Comparison of ENCODE assay signal across 15 cellular contexts in genomic region chr9:134617836-134618162, GRCh38. TPM values are rescaled to one million over a fixed set of nuclear protein-coding genes. Genes with fewer than 3 reads are reported as not detected.
DNase-seq lines count a peak whose midpoint lies in the region; ATAC-seq and TF ChIP-seq lines count a peak whose summit lies in the region.
"Had no signal": no experiment of that assay in that cellular context is flagged by ENCODE, and none has a peak within 500 bp of the region (broad histone marks: within the 10 kb centered on the region; RNA-seq: fewer than 3 reads in every experiment).

No MANE protein-coding gene starts in this region.

- H3K79me1 ChIP-seq in IMR-90 (ENCODE audit: low read depth in 1 of 2, low read length in 2 of 2) = no peaks in the 10 kb centered on the region

- ATAC-seq in IMR-90 (ENCODE audit: low read depth) (no peak), lower lobe of right lung (no peak)
- no peak for ATAC-seq in activated CD8-positive, alpha-beta T cell treated with anti-CD3 and anti-CD28 coated beads for 36 hours
- ATAC-seq: K562, PC-3 had no signal

- dilution Hi-C loops in IMR-90 (cut with HindIII; ENCODE audit: low sequenced_read_pairs, unreplicated experiment) = no loop called here

- peak overlapping the region; percentile 68; the same call in 1 of the 2 replicates for H2AK5ac ChIP-seq in IMR-90 (ENCODE audit: low read depth, low read length)

- no peaks in the 10 kb centered on the region for H4K20me1 ChIP-seq in IMR-90 (ENCODE audit: insufficient read depth, low read length)
- no peaks in the 10 kb centered on the region for H4K20me1 ChIP-seq in smooth muscle cell (ENCODE audit: low read depth)

- H2BK120ac ChIP-seq in IMR-90 (ENCODE audit: low read depth, low read length) = no peak overlapping the region

- in situ Hi-C loops in IMR-90 (cut with MboI; ENCODE audit: low sequenced_read_pairs) = no loop called here

- H3K9me1 ChIP-seq in IMR-90 (ENCODE audit: insufficient read depth, low read length) = no peaks in the 10 kb centered on the region

- H3K4me3 ChIP-seq in IMR-90 (ENCODE audit: insufficient read depth, low read depth, low read length) = no peak overlapping the region
- no peak overlapping the region for H3K4me3 ChIP-seq in lower lobe of right lung
- H3K4me3 ChIP-seq in smooth muscle cell = no peak overlapping the region
- no peak overlapping the region for H3K4me3 ChIP-seq in sigmoid colon
- H3K4me3 ChIP-seq: K562 had no signal

- H3K36me3 Mint-ChIP-seq in activated CD4-positive, alpha-beta memory T cell treated with anti-CD3 and anti-CD28 coated beads for 36 hours = no peaks in the 10 kb centered on the region
- no peaks in the 10 kb centered on the region for H3K36me3 Mint-ChIP-seq in activated CD4-positive, alpha-beta memory T cell treated with anti-CD3 and anti-CD28 coated beads, Interleukin-2, amount 10 ng/mL, durations not matched to agents 7 days and 5 days (ENCODE audit: low read depth)
- no peaks in the 10 kb centered on the region for H3K36me3 Mint-ChIP-seq in activated CD8-positive, alpha-beta T cell treated with anti-CD3 and anti-CD28 coated beads for 36 hours (ENCODE audit: low read depth)

- no peaks in the 10 kb centered on the region; the same call in 1 of the 2 replicates for H3K4me1 ChIP-seq in IMR-90 (ENCODE audit: control insufficient read depth, insufficient read depth, low read length)
- no peaks in the 10 kb centered on the region for H3K4me1 ChIP-seq in lower lobe of right lung
- peaks cover 20% of the 10 kb centered on the region for H3K4me1 ChIP-seq in smooth muscle cell (ENCODE audit: low read depth)
- H3K4me1 ChIP-seq in sigmoid colon = peaks cover 0 to 10% (median 4%) of the 10 kb centered on the region in 4 donors
- H3K4me1 ChIP-seq: Caco-2 had no signal

- H3K9ac ChIP-seq in IMR-90 (ENCODE audit: low read depth, low read length) (no peak overlapping the region), smooth muscle cell (ENCODE audit: low read depth) (no peak overlapping the region)

- H3K56ac ChIP-seq in IMR-90 (ENCODE audit: extremely low read depth, insufficient read depth, low read length) = no peak overlapping the region

- POLR2A ChIA-PET in activated CD4-positive, alpha-beta memory T cell treated with anti-CD3 and anti-CD28 coated beads for 36 hours (lab: Charles Lee) = no interaction called here
- POLR2A ChIA-PET in activated CD4-positive, alpha-beta memory T cell treated with anti-CD3 and anti-CD28 coated beads, Interleukin-2, amount 10 ng/mL, durations not matched to agents 7 days and 5 days (lab: Charles Lee) = no interaction called here
- POLR2A ChIA-PET in IMR-90 (lab: Charles Lee; ENCODE audit: unreplicated experiment) = no interaction called here
- POLR2A ChIA-PET in activated CD8-positive, alpha-beta T cell treated with anti-CD3 and anti-CD28 coated beads for 36 hours (lab: Charles Lee) = no interaction called here

- peaks cover 3% of the 10 kb centered on the region for H3K27me3 Mint-ChIP-seq in activated CD4-positive, alpha-beta memory T cell treated with anti-CD3 and anti-CD28 coated beads for 36 hours
- H3K27me3 Mint-ChIP-seq in activated CD4-positive, alpha-beta memory T cell treated with anti-CD3 and anti-CD28 coated beads, Interleukin-2, amount 10 ng/mL, durations not matched to agents 7 days and 5 days = peaks cover 4% of the 10 kb centered on the region
- H3K27me3 Mint-ChIP-seq in activated CD8-positive, alpha-beta T cell treated with anti-CD3 and anti-CD28 coated beads for 36 hours = peaks cover 2% of the 10 kb centered on the region

- no peaks in the 10 kb centered on the region; the same call in 1 of the 2 replicates for H3K27me3 ChIP-seq in IMR-90 (ENCODE audit: control insufficient read depth, insufficient read depth, low read length)
- no peaks in the 10 kb centered on the region for H3K27me3 ChIP-seq in lower lobe of right lung (ENCODE audit: low read depth)
- no peaks in the 10 kb centered on the region for H3K27me3 ChIP-seq in smooth muscle cell (ENCODE audit: low read depth)
- no peaks in the 10 kb centered on the region for H3K27me3 ChIP-seq in sigmoid colon

- H3K36me3 ChIP-seq in IMR-90 (ENCODE audit: control insufficient read depth, insufficient read depth, low read length) = no peaks in the 10 kb centered on the region
- H3K36me3 ChIP-seq in lower lobe of right lung = no peaks in the 10 kb centered on the region
- no peaks in the 10 kb centered on the region for H3K36me3 ChIP-seq in smooth muscle cell (ENCODE audit: low read depth)
- H3K36me3 ChIP-seq in sigmoid colon = no peaks in the 10 kb centered on the region

- peak; percentile 2 for DNase-seq in activated CD4-positive, alpha-beta memory T cell treated with anti-CD3 and anti-CD28 coated beads for 36 hours
- DNase-seq in activated CD4-positive, alpha-beta memory T cell treated with anti-CD3 and anti-CD28 coated beads, Interleukin-2, amount 10 ng/mL, durations not matched to agents 7 days and 5 days = no peak
- no peak for DNase-seq in IMR-90
- peak; percentile 20 for DNase-seq in lower lobe of right lung
- DNase-seq in smooth muscle cell (lab: John Stamatoyannopoulos, UW; ENCODE audit: unreplicated experiment) = no peak
- no peak for DNase-seq in GOT3 (lab: John Stamatoyannopoulos, UW)
- DNase-seq in activated CD8-positive, alpha-beta T cell treated with anti-CD3 and anti-CD28 coated beads for 36 hours = no peak
- no peak for DNase-seq in sigmoid colon
- DNase-seq: NCI-H1092, NCI-H187, NCI-H446, NCI-H748 treated with DMSO at 0.1 percent for 48 hours, PC-3 had no signal

- TF ChIP-seq RAD21 in IMR-90 (IDR thresholded peaks at IDR 0.05; ENCODE audit: low read length) = no peak

- no peak overlapping the region for H4K91ac ChIP-seq in IMR-90 (ENCODE audit: insufficient read depth, low read depth, low read length)

- H2AFZ ChIP-seq in IMR-90 (replicated peaks; ENCODE audit: low read length, poor library complexity) (peak overlapping the region; percentile 16), smooth muscle cell (ENCODE audit: low read depth) (no peak overlapping the region)

- H3K4ac ChIP-seq in IMR-90 (ENCODE audit: low read depth, low read length) = no peak overlapping the region

- H3K14ac ChIP-seq in IMR-90 (replicated peaks; ENCODE audit: low read depth, low read length) = no peak overlapping the region

- H3K4me2 ChIP-seq in IMR-90 (ENCODE audit: low read depth, low read length) (no peak overlapping the region), smooth muscle cell (peak overlapping the region; percentile 55)

- TF ChIP-seq POLR2A in IMR-90 (IDR thresholded peaks at IDR 0.05; ENCODE audit: low read depth, low read length) = no peak
- no peak for TF ChIP-seq POLR2A in sigmoid colon (IDR thresholded peaks at IDR 0.05)

- H3K27ac ChIP-seq in IMR-90 (ENCODE audit: insufficient read depth, low read length) (no peak overlapping the region), lower lobe of right lung (no peak overlapping the region), smooth muscle cell (ENCODE audit: low read depth) (peak overlapping the region; percentile 68), sigmoid colon (no peak overlapping the region)

- H2BK5ac ChIP-seq in IMR-90 (ENCODE audit: low read depth, low read length, poor library complexity, severe bottlenecking) = no peak overlapping the region

- H3K23ac ChIP-seq in IMR-90 (ENCODE audit: low read depth, low read length) = no peak overlapping the region

- CTCF ChIA-PET in activated CD4-positive, alpha-beta memory T cell treated with anti-CD3 and anti-CD28 coated beads for 36 hours (lab: Charles Lee) = interaction anchor here (1.0 kb wide), 1 partner anchor 13 kb away, joined by 3 read pairs; no protein-coding TSS in a partner anchor
- CTCF ChIA-PET in activated CD4-positive, alpha-beta memory T cell treated with anti-CD3 and anti-CD28 coated beads, Interleukin-2, amount 10 ng/mL, durations not matched to agents 7 days and 5 days (lab: Charles Lee) = no interaction called here
- CTCF ChIA-PET in IMR-90 (lab: Yijun Ruan, JAX) = no interaction called here
- CTCF ChIA-PET in activated CD8-positive, alpha-beta T cell treated with anti-CD3 and anti-CD28 coated beads for 36 hours (lab: Charles Lee) = no interaction called here

- no peak overlapping the region for H3K18ac ChIP-seq in IMR-90 (ENCODE audit: low read depth, low read length)

- H3K4me3 Mint-ChIP-seq in activated CD4-positive, alpha-beta memory T cell treated with anti-CD3 and anti-CD28 coated beads for 36 hours = no peak overlapping the region
- H3K4me3 Mint-ChIP-seq in activated CD4-positive, alpha-beta memory T cell treated with anti-CD3 and anti-CD28 coated beads, Interleukin-2, amount 10 ng/mL, durations not matched to agents 7 days and 5 days = no peak overlapping the region
- H3K4me3 Mint-ChIP-seq in activated CD8-positive, alpha-beta T cell treated with anti-CD3 and anti-CD28 coated beads for 36 hours = no peak overlapping the region

- intact Hi-C loops in activated CD4-positive, alpha-beta memory T cell treated with anti-CD3 and anti-CD28 coated beads for 36 hours (cut with micrococcal nuclease) = no loop called here
- intact Hi-C loops in IMR-90 (cut with micrococcal nuclease) (no loop called here), lower lobe of right lung (cut with DNase I) (no loop called here), sigmoid colon (cut with DNase I) (no loop called here)
- intact Hi-C loops in activated CD8-positive, alpha-beta T cell treated with anti-CD3 and anti-CD28 coated beads for 36 hours (cut with micrococcal nuclease) = no loop called here

- BruUV-seq in IMR-90 (replicated peaks; lab: Mats Ljungman, UMichigan) = no TSS peak

- no peak overlapping the region for H2AK9ac ChIP-seq in IMR-90 (replicated peaks; ENCODE audit: low read depth, low read length, poor library complexity)

- H3F3A ChIP-seq in smooth muscle cell (ENCODE audit: low read depth) = peaks cover 12% of the 10 kb centered on the region

- no peak for TF ChIP-seq CTCF in IMR-90 (conservative IDR thresholded peaks at IDR 0.05; ENCODE audit: low read depth, low read length)
- no peak for TF ChIP-seq CTCF in lower lobe of right lung (IDR thresholded peaks at IDR 0.05)
- no peak for TF ChIP-seq CTCF in smooth muscle cell (IDR thresholded peaks at IDR 0.05; ENCODE audit: borderline replicate concordance, insufficient read depth, poor library complexity, severe bottlenecking)
- TF ChIP-seq CTCF in activated CD8-positive, alpha-beta T cell treated with anti-CD3 and anti-CD28 coated beads for 36 hours (IDR thresholded peaks at IDR 0.05) = no peak
- TF ChIP-seq CTCF in sigmoid colon (IDR thresholded peaks at IDR 0.05) = no peak

- H2BK20ac ChIP-seq in IMR-90 (ENCODE audit: low read depth, low read length) = no peak overlapping the region

- no peak for TF ChIP-seq EP300 in sigmoid colon (IDR thresholded peaks at IDR 0.05)

- H3K9me3 Mint-ChIP-seq in activated CD4-positive, alpha-beta memory T cell treated with anti-CD3 and anti-CD28 coated beads for 36 hours = peaks cover 14% of the 10 kb centered on the region
- H3K9me3 Mint-ChIP-seq in activated CD4-positive, alpha-beta memory T cell treated with anti-CD3 and anti-CD28 coated beads, Interleukin-2, amount 10 ng/mL, durations not matched to agents 7 days and 5 days = peaks cover 2% of the 10 kb centered on the region
- H3K9me3 Mint-ChIP-seq in activated CD8-positive, alpha-beta T cell treated with anti-CD3 and anti-CD28 coated beads for 36 hours = peaks cover 7% of the 10 kb centered on the region

- 86% methylated on average over 2 of the region's 8 CpGs; no CpG with 5 or more reads in 1 of the 2 experiments for WGBS in IMR-90 (ENCODE audit: extremely low coverage in 2 of 2, insufficient read length in 1 of 2), 2 experiments
- WGBS in smooth muscle cell (ENCODE audit: low lambda C conversion rate) = 65% methylated on average over 8 of the region's 8 CpGs
- 67 to 77% methylated on average over 8 of the region's 8 CpGs for WGBS in sigmoid colon, 2 donors

- no peaks in the 10 kb centered on the region for H3K4me1 Mint-ChIP-seq in activated CD4-positive, alpha-beta memory T cell treated with anti-CD3 and anti-CD28 coated beads for 36 hours (ENCODE audit: low read depth)
- H3K4me1 Mint-ChIP-seq in activated CD4-positive, alpha-beta memory T cell treated with anti-CD3 and anti-CD28 coated beads, Interleukin-2, amount 10 ng/mL, durations not matched to agents 7 days and 5 days = no peaks in the 10 kb centered on the region
- no peaks in the 10 kb centered on the region for H3K4me1 Mint-ChIP-seq in activated CD8-positive, alpha-beta T cell treated with anti-CD3 and anti-CD28 coated beads for 36 hours (ENCODE audit: low read depth)

- H3K9me3 ChIP-seq in IMR-90 (ENCODE audit: control insufficient read depth, insufficient read depth, low read length) = no peaks in the 10 kb centered on the region; the same call in 1 of the 2 replicates
- H3K9me3 ChIP-seq in lower lobe of right lung = peaks cover 2% of the 10 kb centered on the region
- no peaks in the 10 kb centered on the region for H3K9me3 ChIP-seq in smooth muscle cell (replicated peaks; ENCODE audit: low read depth)
- H3K9me3 ChIP-seq in sigmoid colon = no peaks in the 10 kb centered on the region

- no peak overlapping the region for H4K5ac ChIP-seq in IMR-90 (ENCODE audit: low read depth, low read length)

- no peak overlapping the region for H4K8ac ChIP-seq in IMR-90 (ENCODE audit: low read depth in 2 of 2, low read length in 2 of 2)

- H2BK15ac ChIP-seq in IMR-90 (ENCODE audit: low read depth, low read length) = no peak overlapping the region

- no peak overlapping the region for H3K27ac Mint-ChIP-seq in activated CD4-positive, alpha-beta memory T cell treated with anti-CD3 and anti-CD28 coated beads for 36 hours
- no peak overlapping the region for H3K27ac Mint-ChIP-seq in activated CD4-positive, alpha-beta memory T cell treated with anti-CD3 and anti-CD28 coated beads, Interleukin-2, amount 10 ng/mL, durations not matched to agents 7 days and 5 days
- H3K27ac Mint-ChIP-seq in activated CD8-positive, alpha-beta T cell treated with anti-CD3 and anti-CD28 coated beads for 36 hours = no peak overlapping the region

- no peaks in the 10 kb centered on the region for H3K79me2 ChIP-seq in smooth muscle cell (ENCODE audit: low read depth)

RNA-seq across cellular contexts. Expression of gene COL5A1, which starts 23.8 kb away (rescaled TPM):
- total RNA-seq in activated CD4-positive, alpha-beta memory T cell treated with anti-CD3 and anti-CD28 coated beads for 36 hours = under 1 TPM; 0.12 to 0.19 TPM
- total RNA-seq in activated CD4-positive, alpha-beta memory T cell treated with anti-CD3 and anti-CD28 coated beads, Interleukin-2, amount 10 ng/mL, durations not matched to agents 7 days and 5 days = under 1 TPM; 0.10 to 0.13 TPM
- total RNA-seq in IMR-90 (2012; rRNA removed) (19.2 and 21.1 TPM in 2 replicates), lower lobe of right lung (29.0 TPM), smooth muscle cell (1,084 and 1,167 TPM in 2 replicates), sigmoid colon (100 to 1,000 TPM in 1 of 4 donors, 10 to 100 TPM in 3; 24.2 to 168 (median 59.4) TPM)
- polyA plus RNA-seq in IMR-90 (2012; rRNA removed) (154 and 173 TPM in 2 replicates), smooth muscle cell (1,100 and 1,443 TPM in 2 replicates), sigmoid colon (10 to 100 TPM in 1 of 3 donors, 1 to 10 TPM in 2; 4.2 to 13.2 (median 4.4) TPM)
- polyA plus RNA-seq in IMR-90 (2012; cell fraction: cytosol; rRNA removed) = 95.5 and 194 TPM in 2 replicates
- 391 and 419 TPM in 2 replicates for polyA plus RNA-seq in IMR-90 (2012; cell fraction: nucleus; rRNA removed; ENCODE audit: low replicate concordance)
- under 1 TPM; 0.29 to 0.34 TPM for total RNA-seq in activated CD8-positive, alpha-beta T cell treated with anti-CD3 and anti-CD28 coated beads for 36 hours

Comparison
In these comparisons a context has a peak if more than half of its experiments do, and no peak if none do; other contexts are left out.
1. DNase-seq: peak in activated CD4-positive, alpha-beta memory T cell treated with anti-CD3 and anti-CD28 coated beads for 36 hours (single experiment) and lower lobe of right lung (single experiment); none in activated CD4-positive, alpha-beta memory T cell treated with anti-CD3 and anti-CD28 coated beads, Interleukin-2, amount 10 ng/mL, durations not matched to agents 7 days and 5 days (single experiment), IMR-90 (single experiment), smooth muscle cell (single experiment), GOT3 (single experiment), activated CD8-positive, alpha-beta T cell treated with anti-CD3 and anti-CD28 coated beads for 36 hours (single experiment) and sigmoid colon (single experiment).
2. RNA of gene COL5A1, which starts 23.8 kb away (total RNA-seq): 1,084 to 1,167 TPM in smooth muscle cell, 24.2 to 168 TPM in sigmoid colon, 29.0 TPM in lower lobe of right lung (single experiment) and 19.2 to 21.1 TPM in IMR-90; 0.29 to 0.34 TPM in activated CD8-positive, alpha-beta T cell treated with anti-CD3 and anti-CD28 coated beads for 36 hours, 0.12 to 0.19 TPM in activated CD4-positive, alpha-beta memory T cell treated with anti-CD3 and anti-CD28 coated beads for 36 hours and 0.10 to 0.13 TPM in activated CD4-positive, alpha-beta memory T cell treated with anti-CD3 and anti-CD28 coated beads, Interleukin-2, amount 10 ng/mL, durations not matched to agents 7 days and 5 days; every median in the first group is over 10 times any median in the second.